In the genomic region with DNA sequence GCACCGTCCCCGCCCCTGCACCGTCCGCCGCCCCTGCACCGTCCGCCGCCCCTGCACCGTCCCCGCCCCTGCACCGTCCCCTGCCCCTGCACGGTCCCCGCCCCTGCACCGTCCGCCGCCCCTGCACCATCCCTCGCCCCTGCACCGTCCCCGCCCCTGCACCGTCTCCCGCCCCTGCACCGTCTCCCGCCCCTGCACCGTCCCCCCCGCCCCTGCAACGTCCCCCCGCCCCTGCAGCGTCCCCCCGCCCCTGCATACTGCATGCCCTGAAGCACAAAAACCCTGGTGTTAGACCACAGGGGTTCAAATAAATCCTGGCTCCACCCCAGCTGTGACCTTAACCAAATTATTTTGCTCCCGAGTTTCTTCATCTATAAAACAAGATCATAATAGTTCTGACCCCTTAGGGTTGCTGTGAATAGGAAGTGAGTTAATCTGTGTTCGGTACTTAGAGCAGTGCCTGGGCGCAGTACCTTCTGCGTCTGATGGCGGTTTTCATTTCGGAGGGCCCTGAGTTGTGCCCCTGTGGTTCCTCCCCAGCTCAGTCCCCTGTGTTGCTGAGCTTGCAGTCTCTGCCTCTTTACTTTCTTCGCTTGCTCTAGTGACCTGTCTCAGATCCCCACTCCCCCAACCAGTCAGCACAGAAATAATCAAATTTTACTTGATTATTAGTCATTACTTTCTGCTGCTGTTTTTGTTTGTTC, we compare ENCODE assay signal across 26 cellular contexts. TPM values are rescaled to one million over a fixed set of nuclear protein-coding genes. Genes with fewer than 3 reads are reported as not detected.
DNase-seq lines count a peak whose midpoint lies in the region; ATAC-seq and TF ChIP-seq lines count a peak whose summit lies in the region.
"Had no signal": no experiment of that assay in that cellular context is flagged by ENCODE, and none has a peak within 500 bp of the region (broad histone marks: within the 10 kb centered on the region; RNA-seq: fewer than 3 reads in every experiment).

No MANE protein-coding gene starts in this region.

- H3K4me3 ChIP-seq in A673 (ENCODE audit: low read depth, low read length, poor library complexity, severe bottlenecking) (no peak overlapping the region), HUES48 (ENCODE audit: low read depth, low read length) (peak overlapping the region; percentile 63)
- H3K4me3 ChIP-seq: spleen had no signal

- 0 out of 2 replicates have a peak overlapping the region, but pooled peaks have one; percentile 34 for H3K9ac ChIP-seq in HUES48 (ENCODE audit: low read depth, low read length)

- TF ChIP-seq CTCF in A673 (conservative IDR thresholded peaks at IDR 0.05; ENCODE audit: low read depth, low read length) = no peak

- no peaks in the 10 kb centered on the region for H3K36me3 ChIP-seq in A673 (ENCODE audit: insufficient read depth, low read length, poor library complexity, severe bottlenecking)
- H3K36me3 ChIP-seq in HUES48 (ENCODE audit: control insufficient read depth, insufficient read depth, low read length) = no peaks in the 10 kb centered on the region
- H3K36me3 ChIP-seq: neutrophil, spleen had no signal

- DNase-seq in A673 (ENCODE audit: low spot score) (peak; percentile 15), ecto neural progenitor cell (ENCODE audit: low spot score) (peak; percentile 67), left kidney (ENCODE audit: low read depth, low spot score) (peak; percentile 33), NAMALWA (ENCODE audit: low spot score) (no peak), head of caudate nucleus (no peak), left lobe of liver (ENCODE audit: low spot score) (no peak)
- DNase-seq in activated T-cell treated with anti-CD3 and anti-CD28 coated beads, Interleukin-2, amount 50 U/mL, for 48 hours = no peak
- DNase-seq: activated CD4-positive, alpha-beta memory T cell treated with anti-CD3 and anti-CD28 coated beads for 36 hours; activated naive CD4-positive, alpha-beta T cell; activated T-cell treated with anti-CD3 and anti-CD28 coated beads for 4 hours; aorta; CD4-positive, CD25-positive, alpha-beta regulatory T cell; effector memory CD4-positive, alpha-beta T cell; HCEC 1CT; kidney glomerular epithelial cell; mesenchymal stem cell; NCI-H2029 treated with DMSO at 0.1 percent for 48 hours; NCI-H774; SHP77 treated with DMSO at 0.1 percent for 48 hours; spleen; stimulated activated CD4-positive, alpha-beta T cell treated with anti-CD3 and anti-CD28 coated beads, Interleukin-4, amount 100 ng/mL, for 4 hours; T-helper 17 cell had no signal

- H3K4me1 ChIP-seq in A673 (ENCODE audit: insufficient read depth, low read length, poor library complexity, severe bottlenecking) = peaks cover 6% of the 10 kb centered on the region
- H3K4me1 ChIP-seq in HUES48 (ENCODE audit: control insufficient read depth, insufficient read depth, low read length) = peaks cover 16% of the 10 kb centered on the region
- H3K4me1 ChIP-seq: spleen had no signal

- CTCF ChIA-PET in A673 (lab: Charles Lee) = no interaction called here

- H3K27ac ChIP-seq in A673 (ENCODE audit: low read depth, low read length, poor library complexity, severe bottlenecking) (no peak overlapping the region), HUES48 (ENCODE audit: low read depth, low read length) (no peak overlapping the region)
- H3K27ac ChIP-seq: HL-60, neutrophil, spleen had no signal

- intact Hi-C loops in A673 (cut with micrococcal nuclease; ENCODE audit: unreplicated experiment) = no loop called here
- intact Hi-C loops in head of caudate nucleus (cut with DNase I) = no loop called here

- POLR2A ChIA-PET in A673 (lab: Charles Lee; ENCODE audit: low non-redundant PET) = no interaction called here

- H3K9me3 ChIP-seq in A673 (ENCODE audit: low read depth, low read length, poor library complexity, severe bottlenecking) = no peaks in the 10 kb centered on the region
- H3K9me3 ChIP-seq in HUES48 (ENCODE audit: control insufficient read depth, insufficient read depth, low read length) = no peaks in the 10 kb centered on the region
- H3K9me3 ChIP-seq: neutrophil, spleen had no signal

- no peak for ATAC-seq in left lobe of liver
- ATAC-seq: T-helper 17 cell had no signal

- H3K27me3 ChIP-seq in A673 (replicated peaks; ENCODE audit: insufficient read depth, low read depth, low read length, poor library complexity) = no peaks in the 10 kb centered on the region
- H3K27me3 ChIP-seq in HUES48 (ENCODE audit: control insufficient read depth, insufficient read depth, low read length) = no peaks in the 10 kb centered on the region; the same call in 1 of the 2 replicates

- no TSS peak for BruUV-seq in A673 (replicated peaks; lab: Mats Ljungman, UMichigan)

RNA-seq across cellular contexts. Expression of a gene that starts 38.2 kb away (rescaled TPM):
- 0.47 and 1.2 TPM in 2 replicates for total RNA-seq in A673 (2021)
- total RNA-seq in left lobe of liver = 0.05 TPM
- total RNA-seq: CD4-positive, CD25-positive, alpha-beta regulatory T cell; renal cortical epithelial cell had no signal

Comparison
In these comparisons a context has a peak if more than half of its experiments do, and no peak if none do; other contexts are left out.
1. DNase-seq: peak in A673 (single experiment), ecto neural progenitor cell (single experiment) and left kidney (single experiment); none in activated T-cell treated with anti-CD3 and anti-CD28 coated beads, Interleukin-2, amount 50 U/mL, for 48 hours (0 of 2), NAMALWA (single experiment), head of caudate nucleus (0 of 42) and left lobe of liver (single experiment).